Comparison of ENCODE assay signal across 19 cellular contexts in genomic region chr2:119384971-119385370, GRCh38.
"Had no signal": no experiment of that assay in that cellular context is flagged by ENCODE, and none has a peak within 500 bp of the region (broad histone marks: within the 10 kb centered on the region; RNA-seq: fewer than 3 reads in every experiment).

No MANE protein-coding gene starts in this region.

- DNase-seq: activated CD4-positive, alpha-beta memory T cell treated with anti-CD3 and anti-CD28 coated beads, Interleukin-2, amount 10 ng/mL, durations not matched to agents 7 days and 5 days; activated CD4-positive, alpha-beta T cell treated with anti-CD3 and anti-CD28 coated beads for 36 hours; activated CD4-positive, alpha-beta T cell treated with anti-CD3 and anti-CD28 coated beads, Interleukin-2, amount 50 U/mL, for 1 hour; activated CD8-positive, alpha-beta memory T cell treated with anti-CD3 and anti-CD28 coated beads, Interleukin-2, amount 50 U/mL, for 48 hours; activated naive CD4-positive, alpha-beta T cell; activated T-cell treated with anti-CD3 and anti-CD28 coated beads, Interleukin-2, amount 50 U/mL, for 1 hour; aorta; central memory CD4-positive, alpha-beta T cell; MM.1S; NCI-H1105; NCI-H1436; NCI-H1930; NCI-H510A treated with DMSO at 0.1 percent for 48 hours; NK-92 treated with Interleukin-12 subunit alpha and Interleukin-12 subunit beta, amount 100 ng/mL, for 24 hours; PC-3; SHP77 treated with DMSO at 0.1 percent for 48 hours; T-cell; T-helper 2 cell; WERI-Rb-1 had no signal
